ENCODE assay signal across 1 cellular context in genomic region chr17:65628637-65629036, GRCh38.
TF ChIP-seq lines count a peak whose summit lies in the region.

No MANE protein-coding gene starts in this region.

TF ChIP-seq in GM23338, 12 proteins besides CTCF, POLR2A, EP300 and RAD21 (continued from another document):
- TF ChIP-seq, protein P1, sequence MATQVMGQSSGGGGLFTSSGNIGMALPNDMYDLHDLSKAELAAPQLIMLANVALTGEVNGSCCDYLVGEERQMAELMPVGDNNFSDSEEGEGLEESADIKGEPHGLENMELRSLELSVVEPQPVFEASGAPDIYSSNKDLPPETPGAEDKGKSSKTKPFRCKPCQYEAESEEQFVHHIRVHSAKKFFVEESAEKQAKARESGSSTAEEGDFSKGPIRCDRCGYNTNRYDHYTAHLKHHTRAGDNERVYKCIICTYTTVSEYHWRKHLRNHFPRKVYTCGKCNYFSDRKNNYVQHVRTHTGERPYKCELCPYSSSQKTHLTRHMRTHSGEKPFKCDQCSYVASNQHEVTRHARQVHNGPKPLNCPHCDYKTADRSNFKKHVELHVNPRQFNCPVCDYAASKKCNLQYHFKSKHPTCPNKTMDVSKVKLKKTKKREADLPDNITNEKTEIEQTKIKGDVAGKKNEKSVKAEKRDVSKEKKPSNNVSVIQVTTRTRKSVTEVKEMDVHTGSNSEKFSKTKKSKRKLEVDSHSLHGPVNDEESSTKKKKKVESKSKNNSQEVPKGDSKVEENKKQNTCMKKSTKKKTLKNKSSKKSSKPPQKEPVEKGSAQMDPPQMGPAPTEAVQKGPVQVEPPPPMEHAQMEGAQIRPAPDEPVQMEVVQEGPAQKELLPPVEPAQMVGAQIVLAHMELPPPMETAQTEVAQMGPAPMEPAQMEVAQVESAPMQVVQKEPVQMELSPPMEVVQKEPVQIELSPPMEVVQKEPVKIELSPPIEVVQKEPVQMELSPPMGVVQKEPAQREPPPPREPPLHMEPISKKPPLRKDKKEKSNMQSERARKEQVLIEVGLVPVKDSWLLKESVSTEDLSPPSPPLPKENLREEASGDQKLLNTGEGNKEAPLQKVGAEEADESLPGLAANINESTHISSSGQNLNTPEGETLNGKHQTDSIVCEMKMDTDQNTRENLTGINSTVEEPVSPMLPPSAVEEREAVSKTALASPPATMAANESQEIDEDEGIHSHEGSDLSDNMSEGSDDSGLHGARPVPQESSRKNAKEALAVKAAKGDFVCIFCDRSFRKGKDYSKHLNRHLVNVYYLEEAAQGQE (IDR thresholded peaks at IDR 0.05; ENCODE audit: unreplicated experiment): no peak
- TF ChIP-seq EZH2phosphoT487 (IDR thresholded peaks at IDR 0.05; ENCODE audit: unreplicated experiment): no peak
- no peak for TF ChIP-seq ZNF331 (CRISPR knock-in tag; IDR thresholded peaks at IDR 0.05; ENCODE audit: low read depth)
